In the genomic region with DNA sequence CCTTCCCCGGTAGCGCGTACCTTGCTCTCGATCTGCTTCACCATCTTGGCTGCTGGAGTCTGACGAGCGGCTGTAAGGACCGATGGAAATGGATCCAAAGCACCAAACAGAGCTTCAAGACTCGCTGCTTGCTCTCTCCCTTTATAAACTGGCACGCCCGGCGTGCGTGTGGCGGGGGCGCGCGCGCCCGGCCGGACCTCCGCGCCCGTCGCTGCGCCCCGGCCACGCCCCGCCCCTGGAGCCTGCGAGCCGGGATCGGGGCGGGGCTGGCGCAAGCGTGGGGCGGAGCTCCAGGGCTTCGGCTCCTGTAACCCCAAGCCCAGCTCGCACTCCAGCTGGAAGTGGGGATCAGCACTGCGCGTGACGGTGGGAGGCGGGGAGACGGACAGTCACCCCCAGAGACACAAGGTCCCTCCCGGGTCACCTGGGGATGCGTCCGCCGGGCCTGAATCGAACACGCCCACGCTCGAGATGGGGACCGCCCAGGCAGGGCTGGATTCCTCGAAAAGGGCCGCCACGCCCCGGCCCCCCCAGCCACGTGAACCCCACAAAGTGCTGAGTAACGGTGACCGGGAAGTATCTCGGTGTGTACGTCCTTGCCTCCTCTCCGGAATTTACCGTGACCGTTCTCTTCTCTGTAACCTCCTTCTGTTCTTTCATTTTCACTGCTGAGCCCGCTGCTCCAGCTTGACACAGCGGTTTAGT, we compare ENCODE assay signal across 8 cellular contexts. TPM values are rescaled to one million over a fixed set of nuclear protein-coding genes. Genes with fewer than 3 reads are reported as not detected.
DNase-seq lines count a peak whose midpoint lies in the region; ATAC-seq, FAIRE-seq and TF ChIP-seq lines count a peak whose summit lies in the region.

Gene TXN (minus strand): TSS at position 116 of the 705 bp plus-strand sequence. CDS start 72 bp downstream, at position 44.

- ATAC-seq in HG02759 (IDR thresholded peaks at IDR 0.05; ENCODE audit: unreplicated experiment) = peak; percentile 76
- ATAC-seq in upper lobe of left lung (ENCODE audit: low FRiP score in 2 of 2) = peak; percentile 95 to 96

- DNase-seq in GM12891 (ENCODE audit: insufficient read length, low spot score) (peak; percentile 64), NCI-H128 (lab: John Stamatoyannopoulos, UW; ENCODE audit: unreplicated experiment) (peak; percentile 78), T follicular helper cell (ENCODE audit: low read depth) (peak; percentile 58), adipocyte (ENCODE audit: low read depth) (peak; percentile 97), cardiac septum (ENCODE audit: low spot score) (peak; percentile 95), posterior cingulate gyrus (peak; percentile 73 to 98 (median 82)), upper lobe of left lung (peak; percentile 95 to 99)

- 0 to 3% methylated on average over 12 to 13 of the region's 64 CpGs for WGBS in upper lobe of left lung, 2 donors

- H3K27ac ChIP-seq in upper lobe of left lung = peak within 1 kb of the TSS; percentile 91 to 97 (median 96)

- peak in 1 of 6 experiments; percentile 11 for TF ChIP-seq CTCF in upper lobe of left lung (IDR thresholded peaks at IDR 0.05)

- no peaks in the 10 kb centered on the region for H3K9me3 ChIP-seq in adipocyte (ENCODE audit: control insufficient read depth, low read length)
- no peaks in the 10 kb centered on the region for H3K9me3 ChIP-seq in upper lobe of left lung

- H3K27me3 ChIP-seq in adipocyte (replicated peaks; ENCODE audit: control insufficient read depth, insufficient read depth, low read length) (no peaks in the 10 kb centered on the region), upper lobe of left lung (no peaks in the 10 kb centered on the region)

- H3K36me3 ChIP-seq in adipocyte (ENCODE audit: control insufficient read depth, insufficient read depth, low read length, severe bottlenecking) (no peaks in the 10 kb centered on the region), upper lobe of left lung (no peaks in the 10 kb centered on the region)

- TF ChIP-seq POLR2A in GM12891 (IDR thresholded peaks at IDR 0.05; ENCODE audit: low read depth, low read length) (peak; percentile 98), upper lobe of left lung (IDR thresholded peaks at IDR 0.05) (peak in 3 of 4 donors; percentile 70 to 94 (median 91))

- intact Hi-C loops in cardiac septum (cut with DNase I) = no loop called here
- intact Hi-C loops in posterior cingulate gyrus (cut with DNase I) = loop anchor here (5.0 kb wide), 1 partner anchor 321 kb away; the partner anchor contains the start of gene SVEP1

- peak within 1 kb of the TSS; percentile 92 for H3K9ac ChIP-seq in adipocyte (ENCODE audit: low read length)

- peaks cover 45% of the 10 kb centered on the region for H3K4me1 ChIP-seq in adipocyte (ENCODE audit: control insufficient read depth, insufficient read depth, low read length)
- H3K4me1 ChIP-seq in upper lobe of left lung = peaks cover 25 to 43% (median 31%) of the 10 kb centered on the region in 4 donors

- peak in 3 of 4 donors; percentile 5 to 96 (median 80) for TF ChIP-seq EP300 in upper lobe of left lung (IDR thresholded peaks at IDR 0.05)

- H3K4me3 ChIP-seq in adipocyte (ENCODE audit: low read length) (peak within 1 kb of the TSS; percentile 89), upper lobe of left lung (peak within 1 kb of the TSS; percentile 76 to 95 (median 92))

- peak; percentile 88 for FAIRE-seq in GM12891 (lab: Jason Lieb, UNC)

TF ChIP-seq in GM12891, 5 proteins besides CTCF, POLR2A, EP300 and RAD21:
- no peak for TF ChIP-seq SPI1 (IDR thresholded peaks at IDR 0.05; ENCODE audit: low read depth, low read length)
- TF ChIP-seq POLR2AphosphoS5 (IDR thresholded peaks at IDR 0.05; ENCODE audit: low read depth, low read length) = peak; percentile 98
- TF ChIP-seq TAF1 (IDR thresholded peaks at IDR 0.05; ENCODE audit: low read depth, low read length) = peak; percentile 96
- TF ChIP-seq PAX5 (IDR thresholded peaks at IDR 0.05; ENCODE audit: insufficient read depth, low read length, severe bottlenecking) = no peak
- peak; percentile 84 for TF ChIP-seq POU2F2 (IDR thresholded peaks at IDR 0.05; ENCODE audit: low read depth, low read length)
TF ChIP-seq in GM12891: peak in this region for 3.

RNA-seq across cellular contexts. Expression of gene TXN, which starts in this region (rescaled TPM):
- 379 TPM for polyA plus RNA-seq in GM12891 (2012; ENCODE audit: low read depth, missing spikeins)
- total RNA-seq in cardiac septum = 60.0 TPM
- 100 to 1,000 TPM in 4 of 6 donors, 10 to 100 TPM in 2; 27.2 to 179 (median 165) TPM for total RNA-seq in upper lobe of left lung

Comparison
In these comparisons a context has a peak if more than half of its experiments do, and no peak if none do; other contexts are left out.
1. Peak in every context shown above with its lines: DNase-seq, ATAC-seq, H3K4me3 ChIP-seq and H3K27ac ChIP-seq.